2 cellular contexts compared by ENCODE assay signal in genomic region chr12:92136883-92137582, GRCh38.
A peak's percentile ranks its signal among the peaks of the same experiment; 100 is the strongest.
TF ChIP-seq lines count a peak whose summit lies in the region.

No MANE protein-coding gene starts in this region.

TF ChIP-seq in A549, 52 proteins besides CTCF, POLR2A, EP300 and RAD21 (continued from another document):
- TF ChIP-seq BHLHE40 (IDR thresholded peaks at IDR 0.05; ENCODE audit: low read depth, low read length) (no peak), CHD4 (IDR thresholded peaks at IDR 0.05; ENCODE audit: borderline replicate concordance) (no peak), MAFK (IDR thresholded peaks at IDR 0.05; ENCODE audit: partially characterized antibody) (no peak), JUN (IDR thresholded peaks at IDR 0.05) (peak; percentile 54 to 57; a peak in 3 of 5 replicates), MAZ (IDR thresholded peaks at IDR 0.05; ENCODE audit: borderline replicate concordance, low read depth, low read length) (no peak), RARB (CRISPR knock-in tag; IDR thresholded peaks at IDR 0.05) (no peak), HOXB13 (CRISPR knock-in tag; IDR thresholded peaks at IDR 0.05; ENCODE audit: low read depth) (no peak), SMC3 (IDR thresholded peaks at IDR 0.05) (peak; percentile 24; the same call in 1 of the 3 replicates), FOXS1 (CRISPR knock-in tag; IDR thresholded peaks at IDR 0.05) (no peak), ATOH8 (CRISPR knock-in tag; IDR thresholded peaks at IDR 0.05; ENCODE audit: low read depth) (no peak; the same call in 1 of the 2 replicates), USF2 (IDR thresholded peaks at IDR 0.05) (no peak), KDM5A (IDR thresholded peaks at IDR 0.05) (no peak), HOXA7 (CRISPR knock-in tag; IDR thresholded peaks at IDR 0.05) (no peak), GATA3 (IDR thresholded peaks at IDR 0.05; ENCODE audit: borderline replicate concordance) (peak; percentile 34; the same call in 1 of the 2 replicates), FOSL2 (IDR thresholded peaks at IDR 0.05) (peak; percentile 80), FOSL2 (CRISPR knock-in tag; IDR thresholded peaks at IDR 0.05) (peak; percentile 87), MYC (IDR thresholded peaks at IDR 0.05; ENCODE audit: borderline replicate concordance, low read length) (no peak), RFX5 (IDR thresholded peaks at IDR 0.05) (no peak), CBX8 (IDR thresholded peaks at IDR 0.05) (no peak), FOSB (CRISPR knock-in tag; IDR thresholded peaks at IDR 0.05) (0 out of 2 replicates have a peak, but pooled peaks have one; percentile 68), HES2 (IDR thresholded peaks at IDR 0.05) (peak; percentile 24; the same call in 1 of the 2 replicates), ZSCAN20 (CRISPR knock-in tag; IDR thresholded peaks at IDR 0.05) (no peak)
- TF ChIP-seq, protein P1, sequence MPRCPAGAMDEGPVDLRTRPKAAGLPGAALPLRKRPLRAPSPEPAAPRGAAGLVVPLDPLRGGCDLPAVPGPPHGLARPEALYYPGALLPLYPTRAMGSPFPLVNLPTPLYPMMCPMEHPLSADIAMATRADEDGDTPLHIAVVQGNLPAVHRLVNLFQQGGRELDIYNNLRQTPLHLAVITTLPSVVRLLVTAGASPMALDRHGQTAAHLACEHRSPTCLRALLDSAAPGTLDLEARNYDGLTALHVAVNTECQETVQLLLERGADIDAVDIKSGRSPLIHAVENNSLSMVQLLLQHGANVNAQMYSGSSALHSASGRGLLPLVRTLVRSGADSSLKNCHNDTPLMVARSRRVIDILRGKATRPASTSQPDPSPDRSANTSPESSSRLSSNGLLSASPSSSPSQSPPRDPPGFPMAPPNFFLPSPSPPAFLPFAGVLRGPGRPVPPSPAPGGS (IDR thresholded peaks at IDR 0.05) = peak; percentile 68; the same call in 1 of the 3 replicates

TF ChIP-seq in GM23338, 12 proteins besides CTCF, POLR2A, EP300 and RAD21 (continued from another document):
- TF ChIP-seq REST (IDR thresholded peaks at IDR 0.05; ENCODE audit: unreplicated experiment) = no peak
